Comparison of ENCODE assay signal across 8 cellular contexts in the genomic region with DNA sequence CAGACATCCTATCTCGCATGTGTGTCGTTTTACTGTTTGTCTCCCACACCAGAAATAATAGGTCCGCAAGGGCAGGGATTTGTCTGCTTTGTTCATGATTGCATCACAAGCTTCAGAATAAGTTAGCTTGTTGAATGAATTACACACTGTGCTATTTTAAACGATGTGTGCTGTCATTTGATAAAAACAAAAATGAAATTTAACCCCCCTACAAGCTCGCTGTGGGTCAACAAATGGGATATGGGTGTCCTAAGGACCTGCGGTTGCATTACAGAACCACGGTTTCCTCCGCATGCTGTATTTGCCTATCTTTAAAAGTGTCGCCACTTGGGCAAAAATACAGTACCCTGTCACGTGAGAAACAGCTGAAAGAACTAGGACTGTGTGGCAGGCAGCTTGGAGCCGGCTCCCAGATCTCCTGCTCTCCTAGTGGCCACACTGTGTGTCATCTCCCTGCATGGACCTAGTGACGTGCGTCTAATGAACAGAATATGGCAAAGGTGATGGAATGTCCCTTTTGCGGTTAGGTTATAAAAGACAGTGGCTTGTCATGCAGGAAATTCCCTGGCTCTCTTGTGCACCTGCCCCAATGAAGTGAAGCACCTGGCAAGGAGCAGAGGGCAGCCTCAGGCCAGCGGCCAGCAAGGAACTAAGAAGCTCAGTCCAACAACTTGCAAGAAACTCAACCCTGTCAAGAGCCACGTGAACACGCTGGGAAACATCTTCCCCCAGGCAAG.
DNase-seq lines count a peak whose midpoint lies in the region; ATAC-seq and TF ChIP-seq lines count a peak whose summit lies in the region.

No MANE protein-coding gene starts in this region.

- DNase-seq in GM10266 (ENCODE audit: extremely low spot score) (peak; percentile 39), fibroblast of pulmonary artery (ENCODE audit: low read depth) (peak; percentile 71), DMS153 (lab: John Stamatoyannopoulos, UW) (no peak), NCI-H345 (lab: John Stamatoyannopoulos, UW) (no peak), NCI-H774 (lab: John Stamatoyannopoulos, UW) (no peak)

- H3K4me3 ChIP-seq in fibroblast of pulmonary artery (replicated peaks; ENCODE audit: low read depth, low read length): no peak overlapping the region

- ATAC-seq in GM19463 (IDR thresholded peaks at IDR 0.05; ENCODE audit: unreplicated experiment): peak; percentile 39
- ATAC-seq in HG03565 (IDR thresholded peaks at IDR 0.05; ENCODE audit: unreplicated experiment): peak; percentile 33
- ATAC-seq in HG03139 (IDR thresholded peaks at IDR 0.05; ENCODE audit: unreplicated experiment): no peak

- no peak for TF ChIP-seq CTCF in GM10266 (IDR thresholded peaks at IDR 0.05; ENCODE audit: control insufficient read depth, insufficient read depth, low read depth, missing control alignments)
- no peak for TF ChIP-seq CTCF in fibroblast of pulmonary artery (IDR thresholded peaks at IDR 0.05; ENCODE audit: low read length, missing control alignments)

Comparison
In these comparisons a context has a peak if more than half of its experiments do, and no peak if none do; other contexts are left out.
1. DNase-seq: peak in GM10266 (single experiment) and fibroblast of pulmonary artery (single experiment); none in DMS153 (single experiment), NCI-H345 (single experiment) and NCI-H774 (single experiment).